In genomic region chr19:2342656-2343288, GRCh38 we compare ENCODE assay signal across 20 cellular contexts. TPM values are rescaled to one million over a fixed set of nuclear protein-coding genes. Genes with fewer than 3 reads are reported as not detected.
"Had no signal": no experiment of that assay in that cellular context is flagged by ENCODE, and none has a peak within 500 bp of the region (broad histone marks: within the 10 kb centered on the region; RNA-seq: fewer than 3 reads in every experiment).

No MANE protein-coding gene starts in this region.

- H3K9ac ChIP-seq: parathyroid adenoma had no signal

- H3K9me3 ChIP-seq: esophagus muscularis mucosa, gastrocnemius medialis, prostate gland, right lobe of liver, testis, transverse colon had no signal

- DNase-seq: effector memory CD4-positive, alpha-beta T cell; gastrocnemius medialis; naive B cell; stimulated activated CD4-positive, alpha-beta T cell treated with anti-CD3 and anti-CD28 coated beads, Interleukin-15, amount 100 ng/mL, for 24 hours; stimulated activated CD4-positive, alpha-beta T cell treated with anti-CD3 and anti-CD28 coated beads, Interleukin-1b, Interleukin-23, amount 100 ng/mL, for 48 hours; stimulated activated CD4-positive, alpha-beta T cell treated with anti-CD3 and anti-CD28 coated beads, Interleukin-4, amount 100 ng/mL, for 24 hours; stimulated activated naive B cell treated with anti-CD40 and anti-IgM and Interleukin-4, amounts not matched to agents 10 μg/mL and 1 μg/mL and 100 μg/mL, for 72 hours; stimulated activated naive CD8-positive, alpha-beta T cell treated with anti-CD3 and anti-CD28 coated beads, Interleukin-15, amount 100 ng/mL, for 72 hours; testis; transverse colon had no signal

- H3K4me3 ChIP-seq: esophagus muscularis mucosa, gastrocnemius medialis, prostate gland, right lobe of liver, testis, transverse colon had no signal

- H3K4me1 ChIP-seq: gastrocnemius medialis, parathyroid adenoma, prostate gland, right lobe of liver, testis had no signal

- H3K27me3 ChIP-seq: esophagus muscularis mucosa, gastrocnemius medialis, right lobe of liver, testis, transverse colon had no signal

- ATAC-seq: gastrocnemius medialis; right lobe of liver; stimulated activated naive B cell treated with anti-CD40 and anti-IgM and Interleukin-4, amounts not matched to agents 10 μg/mL and 1 μg/mL and 100 μg/mL, for 72 hours had no signal

RNA-seq across cellular contexts. Expression of gene TMPRSS9, which starts 17.3 kb away (rescaled TPM):
- total RNA-seq: fibroblast of villous mesenchyme, gastrocnemius medialis, kidney epithelial cell, lower leg skin, subcutaneous adipose tissue had no signal

RNA-seq across cellular contexts. Expression of gene LINGO3, which starts 34.8 kb away (rescaled TPM):
- total RNA-seq: esophagus muscularis mucosa, fibroblast of villous mesenchyme, gastrocnemius medialis, kidney epithelial cell, left colon, right lobe of liver, subcutaneous adipose tissue, urinary bladder had no signal
